In genomic region chr17:58324409-58325288, GRCh38 we compare ENCODE assay signal across 8 cellular contexts. TPM values are rescaled to one million over a fixed set of nuclear protein-coding genes. Genes with fewer than 3 reads are reported as not detected.
DNase-seq lines count a peak whose midpoint lies in the region; ATAC-seq, FAIRE-seq and TF ChIP-seq lines count a peak whose summit lies in the region.

No MANE protein-coding gene starts in this region.

- intact Hi-C loops in naive thymus-derived CD4-positive, alpha-beta T cell (cut with micrococcal nuclease) = no loop called here

- peak; percentile 60 for TF ChIP-seq POLR2A in GM12892 (IDR thresholded peaks at IDR 0.05; ENCODE audit: low read depth, low read length)

- CTCF ChIA-PET in naive thymus-derived CD4-positive, alpha-beta T cell (lab: Charles Lee) = interaction anchor here (12.5 kb wide), 1 partner anchor 19 kb away, joined by 257 read pairs; no protein-coding TSS in a partner anchor

- H3K4me3 Mint-ChIP-seq in naive thymus-derived CD4-positive, alpha-beta T cell = peak overlapping the region in 8 of 10 donors; percentile 7 to 100 (median 53)

- no peak overlapping the region for H3K4me3 ChIP-seq in naive thymus-derived CD4-positive, alpha-beta T cell (ENCODE audit: low read length)

- FAIRE-seq in GM12892 (lab: Jason Lieb, UNC) = no peak

- no peaks in the 10 kb centered on the region for H3K36me3 ChIP-seq in naive thymus-derived CD4-positive, alpha-beta T cell (ENCODE audit: control insufficient read depth in 2 of 3, insufficient read depth in 3 of 3, low read length in 3 of 3)

- H3K36me3 Mint-ChIP-seq in naive thymus-derived CD4-positive, alpha-beta T cell = peaks cover 0 to 20% (median 0%) of the 10 kb centered on the region in 5 donors

- peaks cover 0 to 13% of the 10 kb centered on the region in 2 donors for H3K4me1 ChIP-seq in naive thymus-derived CD4-positive, alpha-beta T cell (ENCODE audit: control insufficient read depth in 2 of 2, insufficient read depth in 2 of 2, low read length in 2 of 2)

- peaks cover 0 to 4% (median 0%) of the 10 kb centered on the region in 5 donors for H3K27me3 Mint-ChIP-seq in naive thymus-derived CD4-positive, alpha-beta T cell

- H3K9me3 ChIP-seq in naive thymus-derived CD4-positive, alpha-beta T cell (ENCODE audit: control insufficient read depth in 2 of 3, low read length in 3 of 3) = no peaks in the 10 kb centered on the region

- ATAC-seq in naive thymus-derived CD4-positive, alpha-beta T cell = no peak
- ATAC-seq in HG03175 (IDR thresholded peaks at IDR 0.05; ENCODE audit: unreplicated experiment) = no peak

- H3K27ac Mint-ChIP-seq in naive thymus-derived CD4-positive, alpha-beta T cell = peak overlapping the region in 4 of 9 donors; percentile 42 to 84 (median 56)

- TF ChIP-seq CTCF in GM10266 (IDR thresholded peaks at IDR 0.05; ENCODE audit: control insufficient read depth, insufficient read depth, low read depth, missing control alignments) = no peak

- H3K4me1 Mint-ChIP-seq in naive thymus-derived CD4-positive, alpha-beta T cell = peaks cover 30 to 52% (median 47%) of the 10 kb centered on the region in 7 donors

- no peaks in the 10 kb centered on the region for H3K27me3 ChIP-seq in naive thymus-derived CD4-positive, alpha-beta T cell (ENCODE audit: control insufficient read depth in 2 of 2, insufficient read depth in 2 of 2, low read length in 2 of 2)

- H3K27ac ChIP-seq in naive thymus-derived CD4-positive, alpha-beta T cell (ENCODE audit: low read depth, low read length) = no peak overlapping the region

- H3K9me3 Mint-ChIP-seq in naive thymus-derived CD4-positive, alpha-beta T cell = no peaks in the 10 kb centered on the region

- DNase-seq in GM12892 (ENCODE audit: insufficient read length) = peak; percentile 23
- peak; percentile 43 for DNase-seq in NCI-H774 (lab: John Stamatoyannopoulos, UW)
- peak; percentile 62 for DNase-seq in epidermal melanocyte (ENCODE audit: insufficient read length, low spot score)
- DNase-seq in naive thymus-derived CD4-positive, alpha-beta T cell = no peak
- DNase-seq in GM10266 (ENCODE audit: extremely low spot score) = no peak
- no peak for DNase-seq in UCSD-AML1 (lab: John Stamatoyannopoulos, UW; ENCODE audit: unreplicated experiment)
- DNase-seq in KG1 (lab: John Stamatoyannopoulos, UW) = no peak

- POLR2A ChIA-PET in naive thymus-derived CD4-positive, alpha-beta T cell (lab: Charles Lee) = interaction anchor here (0.8 to 17.0 kb wide), 5 partner anchors 8 to 42 kb away, joined by 3 to 792 read pairs (median 48); partner anchors contain the start of gene SUPT4H1

RNA-seq across cellular contexts. Expression of gene TSPOAP1, which starts 3.9 kb away (rescaled TPM):
- 5.0 TPM for polyA plus RNA-seq in GM12892 (2012; ENCODE audit: missing spikeins)
- total RNA-seq in naive thymus-derived CD4-positive, alpha-beta T cell = 10 to 100 TPM; 11.2 to 62.5 (median 20.5) TPM
- polyA plus RNA-seq in naive thymus-derived CD4-positive, alpha-beta T cell = 1 to 10 TPM in 1 of 2 donors, under 1 TPM in 1; 0.20 to 1.5 TPM

RNA-seq across cellular contexts. Expression of gene SUPT4H1, which starts 27.4 kb away (rescaled TPM):
- 94.9 TPM for polyA plus RNA-seq in GM12892 (2012; ENCODE audit: missing spikeins)
- total RNA-seq in naive thymus-derived CD4-positive, alpha-beta T cell = 10 to 100 TPM; 36.0 to 75.6 (median 62.3) TPM
- 10 to 100 TPM; 69.4 to 91.7 TPM for polyA plus RNA-seq in naive thymus-derived CD4-positive, alpha-beta T cell

RNA-seq across cellular contexts. Expression of gene MPO, which starts 43.9 kb away (rescaled TPM):
- polyA plus RNA-seq in GM12892 (2012; ENCODE audit: missing spikeins) = not detected
- total RNA-seq in naive thymus-derived CD4-positive, alpha-beta T cell = 1 to 10 TPM in 1 of 5 experiments, under 1 TPM in 1, not detected in 3; 0.32 to 7.3 TPM
- polyA plus RNA-seq in naive thymus-derived CD4-positive, alpha-beta T cell = not detected

Comparison
In these comparisons a context has a peak if more than half of its experiments do, and no peak if none do; other contexts are left out.
1. DNase-seq: peak in GM12892 (single experiment), NCI-H774 (single experiment) and epidermal melanocyte (single experiment); none in naive thymus-derived CD4-positive, alpha-beta T cell (0 of 9), GM10266 (single experiment), UCSD-AML1 (single experiment) and KG1 (single experiment).